Comparison of ENCODE assay signal across 1 cellular context in genomic region chr11:67402192-67402839, GRCh38.
TF ChIP-seq lines count a peak whose summit lies in the region.

No MANE protein-coding gene starts in this region.

TF ChIP-seq in HEK293, 187 proteins besides CTCF, POLR2A, EP300 and RAD21:
- TF ChIP-seq ZBTB48 (tag by site-specific recombination; IDR thresholded peaks at IDR 0.05) (peak; percentile 11; the same call in 1 of the 2 replicates), OSR2 (tag by site-specific recombination; IDR thresholded peaks at IDR 0.05) (peak; percentile 61), ZNF335 (tag by site-specific recombination; conservative IDR thresholded peaks at IDR 0.05) (0 out of 2 replicates have a peak, but pooled peaks have one; percentile 19), ZBTB8A (tag by site-specific recombination; IDR thresholded peaks at IDR 0.05) (peak; percentile 15; the same call in 1 of the 2 replicates), SP7 (tag by site-specific recombination; IDR thresholded peaks at IDR 0.05) (peak; percentile 85), ZNF449 (tag by site-specific recombination; IDR thresholded peaks at IDR 0.05) (0 out of 2 replicates have a peak, but pooled peaks have one; percentile 10), ZNF394 (tag by site-specific recombination; IDR thresholded peaks at IDR 0.05; ENCODE audit: borderline replicate concordance) (peak; percentile 81), GLIS2 (tag by site-specific recombination; IDR thresholded peaks at IDR 0.05) (0 out of 2 replicates have a peak, but pooled peaks have one; percentile 26), KLF17 (tag by site-specific recombination; IDR thresholded peaks at IDR 0.05) (peak; percentile 63; the same call in 1 of the 2 replicates)
